8 cellular contexts compared by ENCODE assay signal in the genomic region with DNA sequence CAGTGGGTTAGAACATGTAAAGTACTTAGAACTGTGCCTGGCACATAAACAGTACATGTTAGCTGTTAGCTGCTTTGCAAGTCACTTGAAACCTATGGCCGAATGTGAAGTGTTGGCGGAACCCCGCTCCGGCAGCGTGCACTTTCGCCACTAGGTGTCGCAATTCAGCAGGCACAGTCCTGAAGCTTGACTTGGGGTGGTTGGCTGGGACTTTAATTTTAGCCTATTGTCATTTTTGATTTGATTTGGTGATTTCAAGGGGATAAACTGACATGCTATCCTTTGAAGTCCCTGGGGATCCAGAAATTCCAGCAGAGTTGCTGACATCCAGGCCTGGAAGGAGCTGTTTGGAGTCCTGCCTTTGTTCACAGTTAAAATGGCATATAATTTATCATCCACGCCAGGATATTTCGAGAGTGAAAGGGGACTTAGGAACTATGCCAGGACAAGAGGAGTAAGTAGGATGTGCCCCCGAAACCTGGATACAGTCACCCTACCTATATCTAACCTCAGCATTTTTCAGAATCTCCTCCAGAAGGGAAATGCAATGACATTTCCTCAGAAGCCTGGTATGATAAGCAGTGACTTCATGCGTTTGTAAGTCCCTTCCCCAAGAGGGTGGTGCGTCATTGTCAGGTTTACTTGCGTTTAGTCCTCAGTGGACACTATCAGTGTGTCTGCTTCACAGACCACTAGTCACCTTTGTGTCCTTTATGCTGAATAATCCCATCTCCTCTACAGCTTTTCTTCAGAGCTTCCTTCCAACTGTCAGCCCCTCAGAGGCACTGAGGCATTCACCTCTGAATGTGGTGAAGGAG. TPM values are rescaled to one million over a fixed set of nuclear protein-coding genes. Genes with fewer than 3 reads are reported as not detected.
DNase-seq lines count a peak whose midpoint lies in the region; TF ChIP-seq lines count a peak whose summit lies in the region.

No MANE protein-coding gene starts in this region.

- no peak for TF ChIP-seq EP300 in transverse colon (IDR thresholded peaks at IDR 0.05; ENCODE audit: low read depth)

- intact Hi-C loops in activated naive CD4-positive, alpha-beta T cell treated with anti-CD3 and anti-CD28 coated beads for 36 hours (cut with micrococcal nuclease) = loop anchor here (1.0 to 5.0 kb wide), 3 partner anchors 64 to 202 kb away; no protein-coding TSS in a partner anchor
- intact Hi-C loops in transverse colon (cut with DNase I; ENCODE audit: low total_unique reads) = loop anchor here (5.0 kb wide), 1 partner anchor 199 kb away; no protein-coding TSS in a partner anchor

- no peaks in the 10 kb centered on the region for H3K9me2 ChIP-seq in MM.1S (replicated peaks; ENCODE audit: insufficient read depth, low read length)

- H3K4me3 ChIP-seq in MM.1S (ENCODE audit: low read length) (no peak overlapping the region), parathyroid adenoma (ENCODE audit: low read depth, low read length) (no peak overlapping the region), transverse colon (no peak overlapping the region)

- H3K79me2 ChIP-seq in MM.1S (ENCODE audit: low read length) (no peaks in the 10 kb centered on the region), parathyroid adenoma (peaks cover 7% of the 10 kb centered on the region)

- H3K27ac ChIP-seq in 22Rv1 (no peak overlapping the region), MM.1S (ENCODE audit: low read length) (no peak overlapping the region), parathyroid adenoma (peak overlapping the region; percentile 2), transverse colon (no peak overlapping the region)

- H3K4me1 Mint-ChIP-seq in activated naive CD4-positive, alpha-beta T cell treated with anti-CD3 and anti-CD28 coated beads for 36 hours (ENCODE audit: low read depth) = peaks cover 5% of the 10 kb centered on the region
- H3K4me1 Mint-ChIP-seq in glutamatergic neuron (ENCODE audit: low read depth, unreplicated experiment) = peaks cover 7% of the 10 kb centered on the region

- peaks cover 34% of the 10 kb centered on the region for H3K27me3 ChIP-seq in MM.1S (replicated peaks; ENCODE audit: insufficient read depth, low read length)
- H3K27me3 ChIP-seq in parathyroid adenoma (ENCODE audit: control insufficient read depth, insufficient read depth, low read length) = no peaks in the 10 kb centered on the region
- H3K27me3 ChIP-seq in transverse colon = no peaks in the 10 kb centered on the region

- no peak overlapping the region for H3K4me3 Mint-ChIP-seq in activated naive CD4-positive, alpha-beta T cell treated with anti-CD3 and anti-CD28 coated beads for 36 hours
- no peak overlapping the region for H3K4me3 Mint-ChIP-seq in glutamatergic neuron (ENCODE audit: unreplicated experiment)

- H3K36me3 ChIP-seq in MM.1S (replicated peaks; ENCODE audit: insufficient read depth, low read length) (no peaks in the 10 kb centered on the region), parathyroid adenoma (ENCODE audit: control insufficient read depth, insufficient read depth, low read length) (no peaks in the 10 kb centered on the region), transverse colon (no peaks in the 10 kb centered on the region)

- H3K27ac Mint-ChIP-seq in activated naive CD4-positive, alpha-beta T cell treated with anti-CD3 and anti-CD28 coated beads for 36 hours = no peak overlapping the region
- no peak overlapping the region for H3K27ac Mint-ChIP-seq in glutamatergic neuron (ENCODE audit: unreplicated experiment)

- CTCF ChIA-PET in activated naive CD4-positive, alpha-beta T cell treated with anti-CD3 and anti-CD28 coated beads for 36 hours (lab: Charles Lee) = interaction anchor here (0.5 to 2.9 kb wide), 15 partner anchors 9 to 1265 kb away, joined by 3 to 23 read pairs (median 3); no protein-coding TSS in a partner anchor

- TF ChIP-seq CTCF in 22Rv1 (IDR thresholded peaks at IDR 0.05) (peak; percentile 100), GM13976 (IDR thresholded peaks at IDR 0.05; ENCODE audit: borderline replicate concordance, control extremely low read depth, extremely low read depth, insufficient read depth, missing control alignments) (peak; percentile 96), MM.1S (IDR thresholded peaks at IDR 0.05; ENCODE audit: low read length) (peak; percentile 99), glutamatergic neuron (IDR thresholded peaks at IDR 0.05; ENCODE audit: partially characterized antibody, unreplicated experiment) (peak; percentile 94), parathyroid adenoma (IDR thresholded peaks at IDR 0.05) (peak; percentile 100), transverse colon (IDR thresholded peaks at IDR 0.05) (peak; percentile 86 to 99 (median 98))

- no peaks in the 10 kb centered on the region for H3K36me3 Mint-ChIP-seq in activated naive CD4-positive, alpha-beta T cell treated with anti-CD3 and anti-CD28 coated beads for 36 hours (ENCODE audit: low read depth)
- no peaks in the 10 kb centered on the region for H3K36me3 Mint-ChIP-seq in glutamatergic neuron (ENCODE audit: unreplicated experiment)

- no peaks in the 10 kb centered on the region for H3K9me3 Mint-ChIP-seq in activated naive CD4-positive, alpha-beta T cell treated with anti-CD3 and anti-CD28 coated beads for 36 hours
- peaks cover 1% of the 10 kb centered on the region for H3K9me3 Mint-ChIP-seq in glutamatergic neuron (ENCODE audit: unreplicated experiment)

- H3K4me2 ChIP-seq in MM.1S (ENCODE audit: low read depth, low read length) = no peak overlapping the region
- H3K4me2 ChIP-seq in parathyroid adenoma (ENCODE audit: low read length) = peak overlapping the region; percentile 38

- WGBS in transverse colon (ENCODE audit: low coverage in 1 of 2), 2 donors = 12 to 14% methylated on average over 5 to 13 of the region's 13 CpGs

- DNase-seq in GM13976 (ENCODE audit: low spot score) (peak; percentile 91), MM.1S (peak; percentile 83), SKM-1 (lab: John Stamatoyannopoulos, UW; ENCODE audit: unreplicated experiment) (peak; percentile 4), glutamatergic neuron (peak; percentile 93), transverse colon (peak; percentile 88)
- DNase-seq in activated naive CD4-positive, alpha-beta T cell treated with anti-CD3 and anti-CD28 coated beads for 36 hours = peak; percentile 91

- H3K9ac ChIP-seq in MM.1S (ENCODE audit: low read length) (no peak overlapping the region), parathyroid adenoma (no peak overlapping the region)

- TF ChIP-seq POLR2A in transverse colon (IDR thresholded peaks at IDR 0.05) = no peak

- H4K20me1 ChIP-seq in MM.1S (ENCODE audit: insufficient read depth, low read length) = no peaks in the 10 kb centered on the region

- peaks cover 11% of the 10 kb centered on the region for H3K27me3 Mint-ChIP-seq in activated naive CD4-positive, alpha-beta T cell treated with anti-CD3 and anti-CD28 coated beads for 36 hours (ENCODE audit: low read depth)
- H3K27me3 Mint-ChIP-seq in glutamatergic neuron (ENCODE audit: unreplicated experiment) = no peaks in the 10 kb centered on the region

- H3K9me3 ChIP-seq in MM.1S (replicated peaks; ENCODE audit: insufficient read depth, low read length) (no peaks in the 10 kb centered on the region), parathyroid adenoma (ENCODE audit: control insufficient read depth, low read length) (no peaks in the 10 kb centered on the region), transverse colon (no peaks in the 10 kb centered on the region)

- H3K4me1 ChIP-seq in MM.1S (ENCODE audit: low read length) (no peaks in the 10 kb centered on the region), parathyroid adenoma (peaks cover 39% of the 10 kb centered on the region), transverse colon (peaks cover 0 to 23% (median 8%) of the 10 kb centered on the region in 4 donors)

- in situ Hi-C loops in GM13976 (cut with MboI; ENCODE audit: low sequenced_read_pairs, unreplicated experiment) = no loop called here
- in situ Hi-C loops in transverse colon (cut with MboI; ENCODE audit: low pct_ligation_motif_present in 1 of 4, low pct_unique_long_range_greater_than_20kb in 1 of 4, low sequenced_read_pairs in 3 of 4) = no loop called here

- H2AFZ ChIP-seq in MM.1S (ENCODE audit: low read length) = no peak overlapping the region
- H2AFZ ChIP-seq in parathyroid adenoma = peak overlapping the region; percentile 57

- H3F3A ChIP-seq in MM.1S (ENCODE audit: insufficient read depth, low read length) = no peaks in the 10 kb centered on the region

RNA-seq across cellular contexts. Expression of a gene that starts 3.5 kb away (rescaled TPM):
- under 1 TPM; 0.72 to 0.91 TPM for total RNA-seq in activated naive CD4-positive, alpha-beta T cell treated with anti-CD3 and anti-CD28 coated beads for 36 hours
- total RNA-seq in glutamatergic neuron (ENCODE audit: unreplicated experiment) = 142 TPM
- 1 to 10 TPM; 4.2 to 9.3 (median 6.1) TPM for total RNA-seq in transverse colon

Comparison
In these comparisons a context has a peak if more than half of its experiments do, and no peak if none do; other contexts are left out.
1. DNase-seq: peak in every context shown above with its lines; median percentile 93 in glutamatergic neuron; 91 in GM13976; 91 in activated naive CD4-positive, alpha-beta T cell treated with anti-CD3 and anti-CD28 coated beads for 36 hours; 88 in transverse colon; 83 in MM.1S; 4 in SKM-1.
2. RNA of a gene that starts 3.5 kb away (total RNA-seq): 142 TPM in glutamatergic neuron (single experiment); 4.2 to 9.3 TPM in transverse colon and 0.72 to 0.91 TPM in activated naive CD4-positive, alpha-beta T cell treated with anti-CD3 and anti-CD28 coated beads for 36 hours; every median in the first group is over 10 times any median in the second.
3. Peak in every context shown above with its lines, with median percentiles within 50 percentile points of each other: CTCF ChIP-seq.